ENCODE assay signal across 11 cellular contexts in the genomic region with DNA sequence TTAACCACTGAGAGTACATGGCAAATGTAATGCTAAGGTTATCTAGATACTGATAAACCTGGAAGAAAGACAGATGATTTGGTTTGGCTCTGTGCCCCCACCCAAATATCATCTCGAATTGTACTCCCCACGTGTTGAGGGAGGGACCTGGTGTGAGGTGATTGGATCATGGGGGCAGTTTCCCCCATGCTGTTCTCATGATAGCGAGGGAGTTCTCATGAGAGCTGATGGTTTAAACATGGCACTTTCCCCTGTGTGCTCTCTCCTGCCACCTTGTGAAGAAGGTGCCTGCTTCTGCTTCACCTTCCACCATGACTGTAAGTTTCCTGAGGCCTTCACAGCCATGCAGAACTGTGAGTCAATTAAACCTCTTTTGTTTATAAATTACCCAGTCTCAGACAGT. TPM values are rescaled to one million over a fixed set of nuclear protein-coding genes. Genes with fewer than 3 reads are reported as not detected.
DNase-seq lines count a peak whose midpoint lies in the region; ATAC-seq and TF ChIP-seq lines count a peak whose summit lies in the region.
"Had no signal": no experiment of that assay in that cellular context is flagged by ENCODE, and none has a peak within 500 bp of the region (broad histone marks: within the 10 kb centered on the region; RNA-seq: fewer than 3 reads in every experiment).

No MANE protein-coding gene starts in this region.

- no peak overlapping the region for H3K27ac Mint-ChIP-seq in Calu3 (ENCODE audit: unreplicated experiment)

- CTCF ChIA-PET in Calu3 (lab: Charles Lee), result no interaction called here
- CTCF ChIA-PET in HEK293T (lab: Yijun Ruan, JAX), result no interaction called here

- no peaks in the 10 kb centered on the region for H3K9me3 Mint-ChIP-seq in Calu3 (ENCODE audit: low read depth, unreplicated experiment)

- H3K36me3 Mint-ChIP-seq in Calu3 (ENCODE audit: insufficient read depth, unreplicated experiment), result no peaks in the 10 kb centered on the region

- DNase-seq in Calu3, result peak; percentile 6
- no peak for DNase-seq in HEK293T (ENCODE audit: extremely low spot score)
- peak; percentile 22 for DNase-seq in SW480 (ENCODE audit: low spot score)
- DNase-seq in islet precursor cell, result peak; percentile 59
- DNase-seq in activated T-cell treated with anti-CD3 and anti-CD28 coated beads, Interleukin-2, amount 50 U/mL, for 1 hour, result no peak
- DNase-seq in ureter (ENCODE audit: low spot score), result no peak
- no peak for DNase-seq in effector CD8-positive, alpha-beta T cell (lab: John Stamatoyannopoulos, UW)
- DNase-seq: effector CD4-positive, alpha-beta T cell; NCI-H187 had no signal

- POLR2A ChIA-PET in HEK293T (lab: Yijun Ruan, JAX), result no interaction called here

- no TSS peak for BruUV-seq in Calu3 (replicated peaks; lab: Mats Ljungman, UMichigan)

- H3K27me3 Mint-ChIP-seq in Calu3 (ENCODE audit: unreplicated experiment), result no peaks in the 10 kb centered on the region

- no peak overlapping the region for H3K4me3 Mint-ChIP-seq in Calu3 (ENCODE audit: low read depth, unreplicated experiment)

- intact Hi-C loops in Calu3 (cut with micrococcal nuclease; ENCODE audit: unreplicated experiment), result no loop called here

- no peaks in the 10 kb centered on the region for H3K4me1 Mint-ChIP-seq in Calu3 (ENCODE audit: low read depth, unreplicated experiment)

- no peak for ATAC-seq in GM21717 (IDR thresholded peaks at IDR 0.05; ENCODE audit: unreplicated experiment)
- ATAC-seq: activated CD4-positive, CD25-positive, alpha-beta regulatory T cell treated with anti-CD3 and anti-CD28 coated beads, Interleukin-2, amount 50 U/mL, for 24 hours had no signal

- no peak for TF ChIP-seq CTCF in Calu3 (IDR thresholded peaks at IDR 0.05; ENCODE audit: unreplicated experiment)

TF ChIP-seq in HEK293T, 16 proteins besides CTCF, POLR2A, EP300 and RAD21:
- peak; percentile 44 for TF ChIP-seq L3MBTL2 (conservative IDR thresholded peaks at IDR 0.05)
- no peak for TF ChIP-seq ELF4 (IDR thresholded peaks at IDR 0.05)

RNA-seq across cellular contexts. Expression of a gene that starts 14.2 kb away (rescaled TPM):
- total RNA-seq in Calu3 (2022), result 1.2 and 1.6 TPM in 2 replicates
- 1.7 TPM for total RNA-seq in ureter

RNA-seq across cellular contexts. Expression of a gene that starts 32.0 kb away (rescaled TPM):
- total RNA-seq in Calu3 (2022) (0.52 and 1.1 TPM in 2 replicates), ureter (1.8 TPM)

RNA-seq across cellular contexts. Expression of a gene that starts 32.2 kb away (rescaled TPM):
- 9.4 and 10.4 TPM in 2 replicates for total RNA-seq in Calu3 (2022)
- total RNA-seq in ureter, result 13.3 TPM

RNA-seq across cellular contexts. Expression of a gene that starts 48.3 kb away (rescaled TPM):
- 19.3 and 19.4 TPM in 2 replicates for total RNA-seq in Calu3 (2022)
- total RNA-seq in ureter, result 18.2 TPM

RNA-seq across cellular contexts. Expression of a gene that starts 48.8 kb away (rescaled TPM):
- total RNA-seq in Calu3 (2022) (287 and 313 TPM in 2 replicates), ureter (131 TPM)

Comparison
In these comparisons a context has a peak if more than half of its experiments do, and no peak if none do; other contexts are left out.
1. DNase-seq: peak in Calu3 (single experiment), SW480 (single experiment) and islet precursor cell (single experiment); none in HEK293T (single experiment), activated T-cell treated with anti-CD3 and anti-CD28 coated beads, Interleukin-2, amount 50 U/mL, for 1 hour (single experiment), ureter (single experiment) and effector CD8-positive, alpha-beta T cell (single experiment).